1 cellular context compared by ENCODE assay signal in genomic region chr20:36469973-36470372, GRCh38.
TF ChIP-seq lines count a peak whose summit lies in the region.

No MANE protein-coding gene starts in this region.

TF ChIP-seq in IMR-90, 13 proteins besides CTCF, POLR2A, EP300 and RAD21 (continued from another document):
- TF ChIP-seq USF2 (IDR thresholded peaks at IDR 0.05; ENCODE audit: low read depth, low read length) (no peak), ELK1 (IDR thresholded peaks at IDR 0.05; ENCODE audit: borderline replicate concordance, low read depth, low read length) (no peak), SMC3 (IDR thresholded peaks at IDR 0.05; ENCODE audit: low read depth, low read length) (no peak), MAZ (IDR thresholded peaks at IDR 0.05; ENCODE audit: borderline replicate concordance, low read depth, low read length) (no peak)
